1 cellular context compared by ENCODE assay signal in genomic region chr15:42920281-42921048, GRCh38.
TF ChIP-seq lines count a peak whose summit lies in the region.

TTBK2 (minus strand) TSS chr15:42920778; CDS start chr15:42878617, 42,161 bp downstream.

TF ChIP-seq in HepG2, 621 proteins besides CTCF, POLR2A, EP300 and RAD21 (continued from another document and continues in another):
- TF ChIP-seq ZNF704 (CRISPR knock-in tag; IDR thresholded peaks at IDR 0.05; ENCODE audit: borderline replicate concordance) (0 out of 2 replicates have a peak, but pooled peaks have one; percentile 41), ZNF605 (CRISPR knock-in tag; IDR thresholded peaks at IDR 0.05) (no peak; the same call in 1 of the 2 replicates), ZHX1 (CRISPR knock-in tag; IDR thresholded peaks at IDR 0.05; ENCODE audit: low read depth) (no peak), ETS1 (CRISPR knock-in tag; IDR thresholded peaks at IDR 0.05) (no peak), IKZF1 (IDR thresholded peaks at IDR 0.05) (no peak), KLF13 (CRISPR knock-in tag; IDR thresholded peaks at IDR 0.05) (no peak), ZNF691 (CRISPR knock-in tag; IDR thresholded peaks at IDR 0.05; ENCODE audit: borderline replicate concordance, low read depth) (no peak), ZKSCAN5 (CRISPR knock-in tag; IDR thresholded peaks at IDR 0.05) (no peak), MTA1 (CRISPR knock-in tag; IDR thresholded peaks at IDR 0.05; ENCODE audit: borderline replicate concordance) (no peak), ZNF160 (CRISPR knock-in tag; IDR thresholded peaks at IDR 0.05) (peak; percentile 54; the same call in 1 of the 2 replicates), HINFP (CRISPR knock-in tag; IDR thresholded peaks at IDR 0.05; ENCODE audit: low read depth) (no peak), ZNF441 (CRISPR knock-in tag; IDR thresholded peaks at IDR 0.05; ENCODE audit: borderline replicate concordance) (no peak), SALL1 (CRISPR knock-in tag; IDR thresholded peaks at IDR 0.05) (peak; percentile 54; the same call in 1 of the 2 replicates), ZNF770 (CRISPR knock-in tag; IDR thresholded peaks at IDR 0.05) (no peak), ETV5 (CRISPR knock-in tag; IDR thresholded peaks at IDR 0.05; ENCODE audit: borderline replicate concordance) (no peak), SSRP1 (CRISPR knock-in tag; IDR thresholded peaks at IDR 0.05) (0 out of 2 replicates have a peak, but pooled peaks have one; percentile 55), ZNF703 (CRISPR knock-in tag; IDR thresholded peaks at IDR 0.05; ENCODE audit: borderline replicate concordance) (no peak), PHF21A (CRISPR knock-in tag; IDR thresholded peaks at IDR 0.05) (no peak), TIGD3 (CRISPR knock-in tag; IDR thresholded peaks at IDR 0.05; ENCODE audit: borderline replicate concordance) (no peak), KLF6 (CRISPR knock-in tag; IDR thresholded peaks at IDR 0.05) (no peak), ZNF639 (CRISPR knock-in tag; conservative IDR thresholded peaks at IDR 0.05) (peak; percentile 96), GMEB1 (CRISPR knock-in tag; IDR thresholded peaks at IDR 0.05; ENCODE audit: borderline replicate concordance) (peak; percentile 87), ATF3 (CRISPR knock-in tag; IDR thresholded peaks at IDR 0.05) (no peak), PLSCR1 (CRISPR knock-in tag; IDR thresholded peaks at IDR 0.05; ENCODE audit: borderline replicate concordance) (no peak), PHF20 (CRISPR knock-in tag; IDR thresholded peaks at IDR 0.05) (peak; percentile 60; the same call in 1 of the 2 replicates), SALL2 (CRISPR knock-in tag; IDR thresholded peaks at IDR 0.05) (0 out of 2 replicates have a peak, but pooled peaks have one; percentile 31), RBFOX2 (IDR thresholded peaks at IDR 0.05; ENCODE audit: low read depth, low read length) (peak; percentile 83), TOE1 (CRISPR knock-in tag; IDR thresholded peaks at IDR 0.05) (no peak), ZNF569 (CRISPR knock-in tag; IDR thresholded peaks at IDR 0.05; ENCODE audit: borderline replicate concordance) (no peak)
